In genomic region chr14:105249175-105250007, GRCh38 we compare ENCODE assay signal across 8 cellular contexts. TPM values are rescaled to one million over a fixed set of nuclear protein-coding genes. Genes with fewer than 3 reads are reported as not detected.
DNase-seq lines count a peak whose midpoint lies in the region; ATAC-seq and FAIRE-seq lines count a peak whose summit lies in the region.

No MANE protein-coding gene starts in this region.

- no peak for FAIRE-seq in GM19239 (lab: Jason Lieb, UNC)

- peaks cover 6% of the 10 kb centered on the region for H3K4me1 Mint-ChIP-seq in T-helper 2 cell treated with Interferon-gamma antibody and Interleukin-4, amounts not matched to agents 5 μg/mL and 100 μg/mL, for 36 hours (ENCODE audit: low read depth)
- peaks cover 30% of the 10 kb centered on the region for H3K4me1 Mint-ChIP-seq in activated naive CD8-positive, alpha-beta T cell treated with anti-CD3 and anti-CD28 coated beads, Interleukin-2, amount 10 ng/mL, durations not matched to agents 7 days and 5 days
- H3K4me1 Mint-ChIP-seq in stimulated activated naive CD8-positive, alpha-beta T cell treated with anti-CD3 and anti-CD28 coated beads, Interleukin-15, amount 100 ng/mL, for 72 hours = peaks cover 48% of the 10 kb centered on the region

- peak overlapping the region; percentile 83 for H3K27ac Mint-ChIP-seq in T-helper 2 cell treated with Interferon-gamma antibody and Interleukin-4, amounts not matched to agents 5 μg/mL and 100 μg/mL, for 36 hours
- H3K27ac Mint-ChIP-seq in activated naive CD8-positive, alpha-beta T cell treated with anti-CD3 and anti-CD28 coated beads, Interleukin-2, amount 10 ng/mL, durations not matched to agents 7 days and 5 days = peak overlapping the region; percentile 82
- H3K27ac Mint-ChIP-seq in stimulated activated naive CD8-positive, alpha-beta T cell treated with anti-CD3 and anti-CD28 coated beads, Interleukin-15, amount 100 ng/mL, for 72 hours = peak overlapping the region in 1 of 2 donors; percentile 83

- peaks cover 33% of the 10 kb centered on the region for H3K36me3 Mint-ChIP-seq in T-helper 2 cell treated with Interferon-gamma antibody and Interleukin-4, amounts not matched to agents 5 μg/mL and 100 μg/mL, for 36 hours (ENCODE audit: low read depth)
- peaks cover 19% of the 10 kb centered on the region for H3K36me3 Mint-ChIP-seq in activated naive CD8-positive, alpha-beta T cell treated with anti-CD3 and anti-CD28 coated beads, Interleukin-2, amount 10 ng/mL, durations not matched to agents 7 days and 5 days

- POLR2A ChIA-PET in activated naive CD8-positive, alpha-beta T cell treated with anti-CD3 and anti-CD28 coated beads, Interleukin-2, amount 10 ng/mL, durations not matched to agents 7 days and 5 days (lab: Charles Lee) = interaction anchor here (1.1 to 3.2 kb wide), 4 partner anchors 51 to 188 kb away, joined by 3 to 16 read pairs (median 3); partner anchors contain the start of genes BRF1 and PACS2

- H3K27me3 Mint-ChIP-seq in T-helper 2 cell treated with Interferon-gamma antibody and Interleukin-4, amounts not matched to agents 5 μg/mL and 100 μg/mL, for 36 hours (ENCODE audit: low read depth) = no peaks in the 10 kb centered on the region
- H3K27me3 Mint-ChIP-seq in activated naive CD8-positive, alpha-beta T cell treated with anti-CD3 and anti-CD28 coated beads, Interleukin-2, amount 10 ng/mL, durations not matched to agents 7 days and 5 days = no peaks in the 10 kb centered on the region
- H3K27me3 Mint-ChIP-seq in stimulated activated naive CD8-positive, alpha-beta T cell treated with anti-CD3 and anti-CD28 coated beads, Interleukin-15, amount 100 ng/mL, for 72 hours = no peaks in the 10 kb centered on the region

- ATAC-seq in activated naive CD8-positive, alpha-beta T cell treated with anti-CD3 and anti-CD28 coated beads, Interleukin-2, amount 10 ng/mL, durations not matched to agents 7 days and 5 days (ENCODE audit: low read depth) = no peak
- no peak for ATAC-seq in stimulated activated naive CD8-positive, alpha-beta T cell treated with anti-CD3 and anti-CD28 coated beads, Interleukin-15, amount 100 ng/mL, for 72 hours
- no peak for ATAC-seq in HG02588 (IDR thresholded peaks at IDR 0.05; ENCODE audit: unreplicated experiment)
- ATAC-seq in GM18907 (IDR thresholded peaks at IDR 0.05; ENCODE audit: unreplicated experiment) = no peak

- peak overlapping the region; percentile 79 for H3K4me3 Mint-ChIP-seq in T-helper 2 cell treated with Interferon-gamma antibody and Interleukin-4, amounts not matched to agents 5 μg/mL and 100 μg/mL, for 36 hours
- peak overlapping the region; percentile 77 for H3K4me3 Mint-ChIP-seq in activated naive CD8-positive, alpha-beta T cell treated with anti-CD3 and anti-CD28 coated beads, Interleukin-2, amount 10 ng/mL, durations not matched to agents 7 days and 5 days
- H3K4me3 Mint-ChIP-seq in stimulated activated naive CD8-positive, alpha-beta T cell treated with anti-CD3 and anti-CD28 coated beads, Interleukin-15, amount 100 ng/mL, for 72 hours = peak overlapping the region; percentile 66 to 77

- no peaks in the 10 kb centered on the region for H3K9me3 Mint-ChIP-seq in T-helper 2 cell treated with Interferon-gamma antibody and Interleukin-4, amounts not matched to agents 5 μg/mL and 100 μg/mL, for 36 hours
- no peaks in the 10 kb centered on the region for H3K9me3 Mint-ChIP-seq in activated naive CD8-positive, alpha-beta T cell treated with anti-CD3 and anti-CD28 coated beads, Interleukin-2, amount 10 ng/mL, durations not matched to agents 7 days and 5 days
- no peaks in the 10 kb centered on the region for H3K9me3 Mint-ChIP-seq in stimulated activated naive CD8-positive, alpha-beta T cell treated with anti-CD3 and anti-CD28 coated beads, Interleukin-15, amount 100 ng/mL, for 72 hours

- DNase-seq in T-helper 2 cell treated with Interferon-gamma antibody and Interleukin-4, amounts not matched to agents 5 μg/mL and 100 μg/mL, for 36 hours (ENCODE audit: low spot score) = no peak
- no peak for DNase-seq in T-helper 2 cell
- no peak for DNase-seq in activated naive CD8-positive, alpha-beta T cell treated with anti-CD3 and anti-CD28 coated beads, Interleukin-2, amount 10 ng/mL, durations not matched to agents 7 days and 5 days
- peak; percentile 69 for DNase-seq in iPS-NIHi11 (ENCODE audit: low spot score)
- DNase-seq in stimulated activated naive CD8-positive, alpha-beta T cell treated with anti-CD3 and anti-CD28 coated beads, Interleukin-15, amount 100 ng/mL, for 72 hours = no peak
- no peak for DNase-seq in GM19239 (ENCODE audit: insufficient read length, low spot score)

RNA-seq across cellular contexts. Expression of gene BTBD6, which starts 1.1 kb away (rescaled TPM):
- total RNA-seq in activated naive CD8-positive, alpha-beta T cell treated with anti-CD3 and anti-CD28 coated beads, Interleukin-2, amount 10 ng/mL, durations not matched to agents 7 days and 5 days = 10 to 100 TPM; 49.6 to 51.3 TPM

RNA-seq across cellular contexts. Expression of gene BRF1, which starts 51.4 kb away (rescaled TPM):
- total RNA-seq in activated naive CD8-positive, alpha-beta T cell treated with anti-CD3 and anti-CD28 coated beads, Interleukin-2, amount 10 ng/mL, durations not matched to agents 7 days and 5 days = 10 to 100 TPM; 49.5 to 50.4 TPM
